1 cellular context compared by ENCODE assay signal in the genomic region with DNA sequence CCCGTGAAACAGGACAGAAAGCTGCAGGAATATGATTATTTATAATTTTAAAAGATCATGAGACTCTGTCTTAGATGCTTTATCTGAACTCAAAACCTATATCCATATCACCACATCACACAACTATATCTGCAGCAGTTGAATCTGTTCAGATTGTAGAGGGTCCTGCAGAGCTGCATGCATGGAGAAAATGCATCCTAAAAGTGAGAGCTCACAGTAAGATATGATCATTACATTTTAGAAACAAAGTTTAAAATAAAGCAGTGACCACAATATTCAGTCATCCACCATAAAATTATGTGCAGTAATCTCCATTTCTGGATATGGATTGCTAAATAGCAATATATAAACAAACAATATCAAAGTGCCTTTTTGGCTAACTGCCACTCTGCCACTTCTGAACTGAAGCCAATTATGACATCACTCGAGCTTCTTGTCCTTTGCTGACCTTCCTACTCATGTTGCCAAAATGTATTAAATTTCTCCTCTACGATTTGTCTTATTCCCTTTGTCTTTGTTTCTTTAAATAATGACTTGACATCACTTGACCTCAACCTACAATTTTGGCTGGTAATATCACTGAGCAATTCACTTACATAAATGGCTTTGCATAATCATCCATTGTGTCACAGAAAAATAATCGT.
TF ChIP-seq lines count a peak whose summit lies in the region.

No MANE protein-coding gene starts in this region.

TF ChIP-seq in HEK293, 187 proteins besides CTCF, POLR2A, EP300 and RAD21 (continued from another document and continues in another):
- TF ChIP-seq, protein P1, sequence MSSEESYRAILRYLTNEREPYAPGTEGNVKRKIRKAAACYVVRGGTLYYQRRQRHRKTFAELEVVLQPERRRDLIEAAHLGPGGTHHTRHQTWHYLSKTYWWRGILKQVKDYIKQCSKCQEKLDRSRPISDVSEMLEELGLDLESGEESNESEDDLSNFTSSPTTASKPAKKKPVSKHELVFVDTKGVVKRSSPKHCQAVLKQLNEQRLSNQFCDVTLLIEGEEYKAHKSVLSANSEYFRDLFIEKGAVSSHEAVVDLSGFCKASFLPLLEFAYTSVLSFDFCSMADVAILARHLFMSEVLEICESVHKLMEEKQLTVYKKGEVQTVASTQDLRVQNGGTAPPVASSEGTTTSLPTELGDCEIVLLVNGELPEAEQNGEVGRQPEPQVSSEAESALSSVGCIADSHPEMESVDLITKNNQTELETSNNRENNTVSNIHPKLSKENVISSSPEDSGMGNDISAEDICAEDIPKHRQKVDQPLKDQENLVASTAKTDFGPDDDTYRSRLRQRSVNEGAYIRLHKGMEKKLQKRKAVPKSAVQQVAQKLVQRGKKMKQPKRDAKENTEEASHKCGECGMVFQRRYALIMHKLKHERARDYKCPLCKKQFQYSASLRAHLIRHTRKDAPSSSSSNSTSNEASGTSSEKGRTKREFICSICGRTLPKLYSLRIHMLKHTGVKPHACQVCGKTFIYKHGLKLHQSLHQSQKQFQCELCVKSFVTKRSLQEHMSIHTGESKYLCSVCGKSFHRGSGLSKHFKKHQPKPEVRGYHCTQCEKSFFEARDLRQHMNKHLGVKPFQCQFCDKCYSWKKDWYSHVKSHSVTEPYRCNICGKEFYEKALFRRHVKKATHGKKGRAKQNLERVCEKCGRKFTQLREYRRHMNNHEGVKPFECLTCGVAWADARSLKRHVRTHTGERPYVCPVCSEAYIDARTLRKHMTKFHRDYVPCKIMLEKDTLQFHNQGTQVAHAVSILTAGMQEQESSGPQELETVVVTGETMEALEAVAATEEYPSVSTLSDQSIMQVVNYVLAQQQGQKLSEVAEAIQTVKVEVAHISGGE (tag by site-specific recombination; conservative IDR thresholded peaks at IDR 0.05; ENCODE audit: low read depth): no peak
- TF ChIP-seq FEZF1 (tag by site-specific recombination; IDR thresholded peaks at IDR 0.05): peak; percentile 87
- peak; percentile 87 for TF ChIP-seq KLF8 (tag by site-specific recombination; IDR thresholded peaks at IDR 0.05)
- no peak for TF ChIP-seq ZNF202 (tag by site-specific recombination; IDR thresholded peaks at IDR 0.05; ENCODE audit: borderline replicate concordance)
- no peak for TF ChIP-seq ZNF214 (tag by site-specific recombination; IDR thresholded peaks at IDR 0.05; ENCODE audit: borderline replicate concordance)
- no peak for TF ChIP-seq MZF1 (tag by site-specific recombination; IDR thresholded peaks at IDR 0.05; ENCODE audit: borderline replicate concordance)
- no peak for TF ChIP-seq SETDB1 (IDR thresholded peaks at IDR 0.05; ENCODE audit: insufficient read length, low read length)
- no peak for TF ChIP-seq ZBTB20 (tag by site-specific recombination; IDR thresholded peaks at IDR 0.05)
- no peak for TF ChIP-seq ZNF155 (tag by site-specific recombination; IDR thresholded peaks at IDR 0.05)
- TF ChIP-seq ZNF311 (tag by site-specific recombination; IDR thresholded peaks at IDR 0.05; ENCODE audit: borderline replicate concordance): no peak
- peak; percentile 85 for TF ChIP-seq ZNF184 (tag by site-specific recombination; IDR thresholded peaks at IDR 0.05)
- TF ChIP-seq TCF7L2 (IDR thresholded peaks at IDR 0.05; ENCODE audit: borderline replicate concordance, low read depth, low read length): peak; percentile 72
- TF ChIP-seq KLF9 (tag by site-specific recombination; IDR thresholded peaks at IDR 0.05; ENCODE audit: low read depth): 0 out of 2 replicates have a peak, but pooled peaks have one; percentile 17
- TF ChIP-seq TRIM28 (IDR thresholded peaks at IDR 0.05; ENCODE audit: borderline replicate concordance, low read length): peak; percentile 34; the same call in 1 of the 2 replicates
- TF ChIP-seq ZEB2 (tag by site-specific recombination; IDR thresholded peaks at IDR 0.05): peak; percentile 78
- TF ChIP-seq, protein P2, sequence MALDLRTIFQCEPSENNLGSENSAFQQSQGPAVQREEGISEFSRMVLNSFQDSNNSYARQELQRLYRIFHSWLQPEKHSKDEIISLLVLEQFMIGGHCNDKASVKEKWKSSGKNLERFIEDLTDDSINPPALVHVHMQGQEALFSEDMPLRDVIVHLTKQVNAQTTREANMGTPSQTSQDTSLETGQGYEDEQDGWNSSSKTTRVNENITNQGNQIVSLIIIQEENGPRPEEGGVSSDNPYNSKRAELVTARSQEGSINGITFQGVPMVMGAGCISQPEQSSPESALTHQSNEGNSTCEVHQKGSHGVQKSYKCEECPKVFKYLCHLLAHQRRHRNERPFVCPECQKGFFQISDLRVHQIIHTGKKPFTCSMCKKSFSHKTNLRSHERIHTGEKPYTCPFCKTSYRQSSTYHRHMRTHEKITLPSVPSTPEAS (tag by site-specific recombination; IDR thresholded peaks at IDR 0.05): peak; percentile 47; the same call in 1 of the 2 replicates
- no peak for TF ChIP-seq ZNF223 (tag by site-specific recombination; IDR thresholded peaks at IDR 0.05)
- TF ChIP-seq MEIS1 (CRISPR knock-in tag; IDR thresholded peaks at IDR 0.05; ENCODE audit: borderline replicate concordance): no peak
- TF ChIP-seq, protein P3, sequence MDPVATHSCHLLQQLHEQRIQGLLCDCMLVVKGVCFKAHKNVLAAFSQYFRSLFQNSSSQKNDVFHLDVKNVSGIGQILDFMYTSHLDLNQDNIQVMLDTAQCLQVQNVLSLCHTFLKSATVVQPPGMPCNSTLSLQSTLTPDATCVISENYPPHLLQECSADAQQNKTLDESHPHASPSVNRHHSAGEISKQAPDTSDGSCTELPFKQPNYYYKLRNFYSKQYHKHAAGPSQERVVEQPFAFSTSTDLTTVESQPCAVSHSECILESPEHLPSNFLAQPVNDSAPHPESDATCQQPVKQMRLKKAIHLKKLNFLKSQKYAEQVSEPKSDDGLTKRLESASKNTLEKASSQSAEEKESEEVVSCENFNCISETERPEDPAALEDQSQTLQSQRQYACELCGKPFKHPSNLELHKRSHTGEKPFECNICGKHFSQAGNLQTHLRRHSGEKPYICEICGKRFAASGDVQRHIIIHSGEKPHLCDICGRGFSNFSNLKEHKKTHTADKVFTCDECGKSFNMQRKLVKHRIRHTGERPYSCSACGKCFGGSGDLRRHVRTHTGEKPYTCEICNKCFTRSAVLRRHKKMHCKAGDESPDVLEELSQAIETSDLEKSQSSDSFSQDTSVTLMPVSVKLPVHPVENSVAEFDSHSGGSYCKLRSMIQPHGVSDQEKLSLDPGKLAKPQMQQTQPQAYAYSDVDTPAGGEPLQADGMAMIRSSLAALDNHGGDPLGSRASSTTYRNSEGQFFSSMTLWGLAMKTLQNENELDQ (tag by site-specific recombination; IDR thresholded peaks at IDR 0.05; ENCODE audit: low read depth): no peak
- TF ChIP-seq ZNF211 (tag by site-specific recombination; IDR thresholded peaks at IDR 0.05; ENCODE audit: low read depth): no peak
- no peak for TF ChIP-seq PRDM1 (tag by site-specific recombination; IDR thresholded peaks at IDR 0.05)
- peak; percentile 34; the same call in 1 of the 2 replicates for TF ChIP-seq ZBTB17 (tag by site-specific recombination; IDR thresholded peaks at IDR 0.05)
- TF ChIP-seq, protein P4, sequence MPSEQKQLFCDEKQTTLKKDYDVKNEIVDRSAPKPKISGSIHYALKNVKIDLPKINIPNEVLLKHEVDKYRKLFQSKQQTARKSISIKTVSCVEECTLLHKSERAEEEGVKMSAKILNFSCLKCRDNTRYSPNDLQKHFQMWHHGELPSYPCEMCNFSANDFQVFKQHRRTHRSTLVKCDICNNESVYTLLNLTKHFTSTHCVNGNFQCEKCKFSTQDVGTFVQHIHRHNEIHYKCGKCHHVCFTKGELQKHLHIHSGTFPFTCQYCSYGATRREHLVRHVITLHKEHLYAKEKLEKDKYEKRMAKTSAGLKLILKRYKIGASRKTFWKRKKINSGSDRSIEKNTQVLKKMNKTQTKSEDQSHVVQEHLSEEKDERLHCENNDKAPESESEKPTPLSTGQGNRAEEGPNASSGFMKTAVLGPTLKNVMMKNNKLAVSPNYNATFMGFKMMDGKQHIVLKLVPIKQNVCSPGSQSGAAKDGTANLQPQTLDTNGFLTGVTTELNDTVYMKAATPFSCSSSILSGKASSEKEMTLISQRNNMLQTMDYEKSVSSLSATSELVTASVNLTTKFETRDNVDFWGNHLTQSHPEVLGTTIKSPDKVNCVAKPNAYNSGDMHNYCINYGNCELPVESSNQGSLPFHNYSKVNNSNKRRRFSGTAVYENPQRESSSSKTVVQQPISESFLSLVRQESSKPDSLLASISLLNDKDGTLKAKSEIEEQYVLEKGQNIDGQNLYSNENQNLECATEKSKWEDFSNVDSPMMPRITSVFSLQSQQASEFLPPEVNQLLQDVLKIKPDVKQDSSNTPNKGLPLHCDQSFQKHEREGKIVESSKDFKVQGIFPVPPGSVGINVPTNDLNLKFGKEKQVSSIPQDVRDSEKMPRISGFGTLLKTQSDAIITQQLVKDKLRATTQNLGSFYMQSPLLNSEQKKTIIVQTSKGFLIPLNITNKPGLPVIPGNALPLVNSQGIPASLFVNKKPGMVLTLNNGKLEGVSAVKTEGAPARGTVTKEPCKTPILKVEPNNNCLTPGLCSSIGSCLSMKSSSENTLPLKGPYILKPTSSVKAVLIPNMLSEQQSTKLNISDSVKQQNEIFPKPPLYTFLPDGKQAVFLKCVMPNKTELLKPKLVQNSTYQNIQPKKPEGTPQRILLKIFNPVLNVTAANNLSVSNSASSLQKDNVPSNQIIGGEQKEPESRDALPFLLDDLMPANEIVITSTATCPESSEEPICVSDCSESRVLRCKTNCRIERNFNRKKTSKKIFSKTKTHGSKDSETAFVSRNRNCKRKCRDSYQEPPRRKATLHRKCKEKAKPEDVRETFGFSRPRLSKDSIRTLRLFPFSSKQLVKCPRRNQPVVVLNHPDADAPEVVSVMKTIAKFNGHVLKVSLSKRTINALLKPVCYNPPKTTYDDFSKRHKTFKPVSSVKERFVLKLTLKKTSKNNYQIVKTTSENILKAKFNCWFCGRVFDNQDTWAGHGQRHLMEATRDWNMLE (tag by site-specific recombination; conservative IDR thresholded peaks at IDR 0.05; ENCODE audit: low read depth): no peak
- TF ChIP-seq, protein P5, sequence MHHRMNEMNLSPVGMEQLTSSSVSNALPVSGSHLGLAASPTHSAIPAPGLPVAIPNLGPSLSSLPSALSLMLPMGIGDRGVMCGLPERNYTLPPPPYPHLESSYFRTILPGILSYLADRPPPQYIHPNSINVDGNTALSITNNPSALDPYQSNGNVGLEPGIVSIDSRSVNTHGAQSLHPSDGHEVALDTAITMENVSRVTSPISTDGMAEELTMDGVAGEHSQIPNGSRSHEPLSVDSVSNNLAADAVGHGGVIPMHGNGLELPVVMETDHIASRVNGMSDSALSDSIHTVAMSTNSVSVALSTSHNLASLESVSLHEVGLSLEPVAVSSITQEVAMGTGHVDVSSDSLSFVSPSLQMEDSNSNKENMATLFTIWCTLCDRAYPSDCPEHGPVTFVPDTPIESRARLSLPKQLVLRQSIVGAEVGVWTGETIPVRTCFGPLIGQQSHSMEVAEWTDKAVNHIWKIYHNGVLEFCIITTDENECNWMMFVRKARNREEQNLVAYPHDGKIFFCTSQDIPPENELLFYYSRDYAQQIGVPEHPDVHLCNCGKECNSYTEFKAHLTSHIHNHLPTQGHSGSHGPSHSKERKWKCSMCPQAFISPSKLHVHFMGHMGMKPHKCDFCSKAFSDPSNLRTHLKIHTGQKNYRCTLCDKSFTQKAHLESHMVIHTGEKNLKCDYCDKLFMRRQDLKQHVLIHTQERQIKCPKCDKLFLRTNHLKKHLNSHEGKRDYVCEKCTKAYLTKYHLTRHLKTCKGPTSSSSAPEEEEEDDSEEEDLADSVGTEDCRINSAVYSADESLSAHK (tag by site-specific recombination; IDR thresholded peaks at IDR 0.05): 0 out of 2 replicates have a peak, but pooled peaks have one; percentile 28
- no peak for TF ChIP-seq ZNF621 (tag by site-specific recombination; IDR thresholded peaks at IDR 0.05)
- 0 out of 2 replicates have a peak, but pooled peaks have one; percentile 32 for TF ChIP-seq ZNF561 (tag by site-specific recombination; IDR thresholded peaks at IDR 0.05; ENCODE audit: borderline replicate concordance)
- TF ChIP-seq ZNF391 (tag by site-specific recombination; IDR thresholded peaks at IDR 0.05; ENCODE audit: borderline replicate concordance, low read depth): 0 out of 2 replicates have a peak, but pooled peaks have one; percentile 65
- TF ChIP-seq ZFP41 (tag by site-specific recombination; IDR thresholded peaks at IDR 0.05; ENCODE audit: borderline replicate concordance): no peak
- peak; percentile 69 for TF ChIP-seq ZBTB21 (tag by site-specific recombination; IDR thresholded peaks at IDR 0.05)
- TF ChIP-seq ZNF629 (tag by site-specific recombination; IDR thresholded peaks at IDR 0.05): peak; percentile 61
- TF ChIP-seq, protein P6, sequence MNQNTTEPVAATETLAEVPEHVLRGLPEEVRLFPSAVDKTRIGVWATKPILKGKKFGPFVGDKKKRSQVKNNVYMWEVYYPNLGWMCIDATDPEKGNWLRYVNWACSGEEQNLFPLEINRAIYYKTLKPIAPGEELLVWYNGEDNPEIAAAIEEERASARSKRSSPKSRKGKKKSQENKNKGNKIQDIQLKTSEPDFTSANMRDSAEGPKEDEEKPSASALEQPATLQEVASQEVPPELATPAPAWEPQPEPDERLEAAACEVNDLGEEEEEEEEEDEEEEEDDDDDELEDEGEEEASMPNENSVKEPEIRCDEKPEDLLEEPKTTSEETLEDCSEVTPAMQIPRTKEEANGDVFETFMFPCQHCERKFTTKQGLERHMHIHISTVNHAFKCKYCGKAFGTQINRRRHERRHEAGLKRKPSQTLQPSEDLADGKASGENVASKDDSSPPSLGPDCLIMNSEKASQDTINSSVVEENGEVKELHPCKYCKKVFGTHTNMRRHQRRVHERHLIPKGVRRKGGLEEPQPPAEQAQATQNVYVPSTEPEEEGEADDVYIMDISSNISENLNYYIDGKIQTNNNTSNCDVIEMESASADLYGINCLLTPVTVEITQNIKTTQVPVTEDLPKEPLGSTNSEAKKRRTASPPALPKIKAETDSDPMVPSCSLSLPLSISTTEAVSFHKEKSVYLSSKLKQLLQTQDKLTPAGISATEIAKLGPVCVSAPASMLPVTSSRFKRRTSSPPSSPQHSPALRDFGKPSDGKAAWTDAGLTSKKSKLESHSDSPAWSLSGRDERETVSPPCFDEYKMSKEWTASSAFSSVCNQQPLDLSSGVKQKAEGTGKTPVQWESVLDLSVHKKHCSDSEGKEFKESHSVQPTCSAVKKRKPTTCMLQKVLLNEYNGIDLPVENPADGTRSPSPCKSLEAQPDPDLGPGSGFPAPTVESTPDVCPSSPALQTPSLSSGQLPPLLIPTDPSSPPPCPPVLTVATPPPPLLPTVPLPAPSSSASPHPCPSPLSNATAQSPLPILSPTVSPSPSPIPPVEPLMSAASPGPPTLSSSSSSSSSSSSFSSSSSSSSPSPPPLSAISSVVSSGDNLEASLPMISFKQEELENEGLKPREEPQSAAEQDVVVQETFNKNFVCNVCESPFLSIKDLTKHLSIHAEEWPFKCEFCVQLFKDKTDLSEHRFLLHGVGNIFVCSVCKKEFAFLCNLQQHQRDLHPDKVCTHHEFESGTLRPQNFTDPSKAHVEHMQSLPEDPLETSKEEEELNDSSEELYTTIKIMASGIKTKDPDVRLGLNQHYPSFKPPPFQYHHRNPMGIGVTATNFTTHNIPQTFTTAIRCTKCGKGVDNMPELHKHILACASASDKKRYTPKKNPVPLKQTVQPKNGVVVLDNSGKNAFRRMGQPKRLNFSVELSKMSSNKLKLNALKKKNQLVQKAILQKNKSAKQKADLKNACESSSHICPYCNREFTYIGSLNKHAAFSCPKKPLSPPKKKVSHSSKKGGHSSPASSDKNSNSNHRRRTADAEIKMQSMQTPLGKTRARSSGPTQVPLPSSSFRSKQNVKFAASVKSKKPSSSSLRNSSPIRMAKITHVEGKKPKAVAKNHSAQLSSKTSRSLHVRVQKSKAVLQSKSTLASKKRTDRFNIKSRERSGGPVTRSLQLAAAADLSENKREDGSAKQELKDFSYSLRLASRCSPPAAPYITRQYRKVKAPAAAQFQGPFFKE (tag by site-specific recombination; IDR thresholded peaks at IDR 0.05; ENCODE audit: borderline replicate concordance): no peak
- TF ChIP-seq ZNF600 (tag by site-specific recombination; IDR thresholded peaks at IDR 0.05): no peak
- no peak for TF ChIP-seq ZNF530 (tag by site-specific recombination; IDR thresholded peaks at IDR 0.05; ENCODE audit: low read depth)
- TF ChIP-seq ZSCAN16 (tag by site-specific recombination; IDR thresholded peaks at IDR 0.05): no peak
- no peak for TF ChIP-seq ZSCAN30 (tag by site-specific recombination; IDR thresholded peaks at IDR 0.05)
